Comparison of ENCODE assay signal across 17 cellular contexts in genomic region chr7:12493407-12493806, GRCh38.
DNase-seq lines count a peak whose midpoint lies in the region; ATAC-seq, FAIRE-seq and TF ChIP-seq lines count a peak whose summit lies in the region.
"Had no signal": no experiment of that assay in that cellular context is flagged by ENCODE, and none has a peak within 500 bp of the region (broad histone marks: within the 10 kb centered on the region; RNA-seq: fewer than 3 reads in every experiment).

No MANE protein-coding gene starts in this region.

- no peaks in the 10 kb centered on the region for H3K27me3 Mint-ChIP-seq in astrocyte (ENCODE audit: low read depth, unreplicated experiment)

- H2AFZ ChIP-seq in astrocyte (ENCODE audit: low read depth, low read length) = no peak overlapping the region

- intact Hi-C loops in right cardiac atrium (cut with DNase I) = loop anchor here (5.0 to 10.0 kb wide), 3 partner anchors 36 to 1066 kb away; no protein-coding TSS in a partner anchor

- no peak overlapping the region for H3K27ac Mint-ChIP-seq in astrocyte (ENCODE audit: unreplicated experiment)
- H3K27ac Mint-ChIP-seq: activated naive CD8-positive, alpha-beta T cell treated with anti-CD3 and anti-CD28 coated beads, Interleukin-2, amount 10 ng/mL, durations not matched to agents 7 days and 5 days; activated T-cell treated with anti-CD3 and anti-CD28 coated beads, Interleukin-2, amount 50 U/mL, for 24 hours; memory B cell had no signal

- H3K36me3 ChIP-seq in astrocyte (ENCODE audit: insufficient read depth, low read length) = no peaks in the 10 kb centered on the region

- H3K36me3 Mint-ChIP-seq in astrocyte (ENCODE audit: low read depth, unreplicated experiment) = no peaks in the 10 kb centered on the region
- H3K36me3 Mint-ChIP-seq: activated naive CD8-positive, alpha-beta T cell treated with anti-CD3 and anti-CD28 coated beads, Interleukin-2, amount 10 ng/mL, durations not matched to agents 7 days and 5 days; memory B cell had no signal

- H3K27ac ChIP-seq in astrocyte (ENCODE audit: low read depth, low read length) (no peak overlapping the region), foreskin keratinocyte (no peak overlapping the region), right cardiac atrium (ENCODE audit: low read length) (no peak overlapping the region)

- WGBS in right cardiac atrium = 6% methylated on average over 1 of the region's 1 CpG

- ATAC-seq in foreskin keratinocyte (peak; percentile 35), right cardiac atrium (no peak)
- ATAC-seq: stimulated activated naive CD8-positive, alpha-beta T cell treated with anti-CD3 and anti-CD28 coated beads, Interleukin-15, amount 100 ng/mL, for 72 hours had no signal

- H3K4me2 ChIP-seq in astrocyte (ENCODE audit: low read length) = no peak overlapping the region

- H3K4me1 ChIP-seq in astrocyte (ENCODE audit: insufficient read depth, low read length) (no peaks in the 10 kb centered on the region), foreskin keratinocyte (no peaks in the 10 kb centered on the region), right cardiac atrium (ENCODE audit: control insufficient read depth, insufficient read depth, low read length) (no peaks in the 10 kb centered on the region)

- no peak overlapping the region for H3K4me3 Mint-ChIP-seq in astrocyte (ENCODE audit: unreplicated experiment)
- H3K4me3 Mint-ChIP-seq: activated naive CD8-positive, alpha-beta T cell treated with anti-CD3 and anti-CD28 coated beads, Interleukin-2, amount 10 ng/mL, durations not matched to agents 7 days and 5 days; activated T-cell treated with anti-CD3 and anti-CD28 coated beads, Interleukin-2, amount 50 U/mL, for 24 hours; central memory CD8-positive, alpha-beta T cell; memory B cell; stimulated activated naive CD8-positive, alpha-beta T cell treated with anti-CD3 and anti-CD28 coated beads, Interleukin-15, amount 100 ng/mL, for 72 hours had no signal

- H3K79me2 ChIP-seq in astrocyte (ENCODE audit: insufficient read depth, low read length) = no peaks in the 10 kb centered on the region

- no peak for TF ChIP-seq CTCF in astrocyte (IDR thresholded peaks at IDR 0.05; ENCODE audit: insufficient read depth, low read depth, low read length)
- no peak for TF ChIP-seq CTCF in foreskin keratinocyte (conservative IDR thresholded peaks at IDR 0.05)

- no peaks in the 10 kb centered on the region for H3K9me3 Mint-ChIP-seq in astrocyte (ENCODE audit: unreplicated experiment)
- H3K9me3 Mint-ChIP-seq: activated naive CD8-positive, alpha-beta T cell treated with anti-CD3 and anti-CD28 coated beads, Interleukin-2, amount 10 ng/mL, durations not matched to agents 7 days and 5 days; activated T-cell treated with anti-CD3 and anti-CD28 coated beads, Interleukin-2, amount 50 U/mL, for 24 hours; central memory CD8-positive, alpha-beta T cell; memory B cell; stimulated activated naive CD8-positive, alpha-beta T cell treated with anti-CD3 and anti-CD28 coated beads, Interleukin-15, amount 100 ng/mL, for 72 hours had no signal

- no peak overlapping the region for H3K4me3 ChIP-seq in astrocyte (ENCODE audit: insufficient read depth, low read depth, low read length)
- no peak overlapping the region for H3K4me3 ChIP-seq in right cardiac atrium (ENCODE audit: low read length)

- H3K9ac ChIP-seq in astrocyte (ENCODE audit: low read length) = no peak overlapping the region

- H4K20me1 ChIP-seq in astrocyte (ENCODE audit: insufficient read depth, low read length) = no peaks in the 10 kb centered on the region

- FAIRE-seq in astrocyte (lab: Jason Lieb, UNC) = no peak

- peak; percentile 13 for DNase-seq in GM03348 (ENCODE audit: low spot score)
- DNase-seq in LHCN-M2 (ENCODE audit: low read depth) = peak; percentile 63
- peak; percentile 57 for DNase-seq in astrocyte (ENCODE audit: low read depth)
- peak in 1 of 2 donors; percentile 39 for DNase-seq in foreskin keratinocyte
- DNase-seq in right cardiac atrium = no peak
- DNase-seq in COLO668 (lab: John Stamatoyannopoulos, UW; ENCODE audit: unreplicated experiment) = no peak
- no peak for DNase-seq in activated gamma-delta T cell treated with Interleukin-2 at 50 U/mL for 16 hours
- DNase-seq in activated CD4-positive, CD25-positive, alpha-beta regulatory T cell (lab: John Stamatoyannopoulos, UW) = no peak
- DNase-seq: activated CD4-positive, alpha-beta T cell treated with anti-CD3 and anti-CD28 coated beads, Interleukin-2, amount 50 U/mL, for 1 hour; activated naive CD8-positive, alpha-beta T cell treated with anti-CD3 and anti-CD28 coated beads, Interleukin-2, amount 10 ng/mL, durations not matched to agents 7 days and 5 days; activated T-cell treated with anti-CD3 and anti-CD28 coated beads, Interleukin-2, amount 50 U/mL, for 24 hours; Calu3; glutamatergic neuron; stimulated activated naive CD8-positive, alpha-beta T cell treated with anti-CD3 and anti-CD28 coated beads, Interleukin-15, amount 100 ng/mL, for 72 hours; T1000 had no signal

- H3K27me3 ChIP-seq in astrocyte (ENCODE audit: insufficient read depth, low read length) (no peaks in the 10 kb centered on the region), foreskin keratinocyte (no peaks in the 10 kb centered on the region), right cardiac atrium (ENCODE audit: control insufficient read depth, insufficient read depth) (no peaks in the 10 kb centered on the region)

- H3K9me3 ChIP-seq in astrocyte (ENCODE audit: insufficient read depth, low read depth, low read length) (no peaks in the 10 kb centered on the region), right cardiac atrium (ENCODE audit: control insufficient read depth, low read length) (no peaks in the 10 kb centered on the region)

- H3K4me1 Mint-ChIP-seq in astrocyte (ENCODE audit: low read depth, unreplicated experiment) = peaks cover 10% of the 10 kb centered on the region
- H3K4me1 Mint-ChIP-seq: central memory CD8-positive, alpha-beta T cell; memory B cell; stimulated activated naive CD8-positive, alpha-beta T cell treated with anti-CD3 and anti-CD28 coated beads, Interleukin-15, amount 100 ng/mL, for 72 hours had no signal

Comparison
In these comparisons a context has a peak if more than half of its experiments do, and no peak if none do; other contexts are left out.
1. DNase-seq: peak in GM03348 (single experiment), LHCN-M2 (single experiment) and astrocyte (single experiment); none in right cardiac atrium (0 of 3), COLO668 (single experiment), activated gamma-delta T cell treated with Interleukin-2 at 50 U/mL for 16 hours (single experiment) and activated CD4-positive, CD25-positive, alpha-beta regulatory T cell (0 of 4).